ENCODE assay signal across 18 cellular contexts in the genomic region with DNA sequence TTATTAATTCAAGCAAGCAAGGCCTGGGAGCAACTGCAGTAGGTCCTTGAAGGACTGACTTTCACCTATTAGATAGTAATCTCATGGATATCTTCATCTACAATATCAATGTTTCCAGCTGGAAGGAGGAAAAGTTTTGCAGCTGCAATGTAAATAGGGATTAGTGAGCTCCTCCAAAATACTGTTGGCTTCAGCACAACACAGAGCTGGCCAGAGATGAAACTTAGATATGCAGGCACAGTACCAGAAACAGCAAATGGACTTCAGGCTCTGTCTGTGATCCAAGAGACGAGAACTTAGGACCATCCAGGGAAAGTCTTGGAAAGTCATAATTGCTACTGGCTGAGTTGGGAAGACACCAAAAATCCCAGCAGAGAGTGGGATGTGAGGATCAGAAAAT. TPM values are rescaled to one million over a fixed set of nuclear protein-coding genes. Genes with fewer than 3 reads are reported as not detected.
"Had no signal": no experiment of that assay in that cellular context is flagged by ENCODE, and none has a peak within 500 bp of the region (broad histone marks: within the 10 kb centered on the region; RNA-seq: fewer than 3 reads in every experiment).

No MANE protein-coding gene starts in this region.

- H3K9me3 ChIP-seq: MG63, SJSA1 had no signal

- H3K36me3 ChIP-seq: MG63, SJSA1 had no signal

- DNase-seq: KBM-7, MG63, NCI-H1092, NCI-H1105 treated with DMSO at 0.1 percent for 48 hours, NCI-H1417 treated with DMSO at 0.1 percent for 48 hours, NCI-H146, NCI-H1930, NCI-H2081, NCI-H2107, NCI-H2227 treated with DMSO at 0.1 percent for 48 hours, NCI-H510A treated with DMSO at 0.1 percent for 48 hours, NCI-H526, NCI-H82, Right ventricle myocardium superior, RPMI8226, SIG-M5 had no signal

- H3K4me1 ChIP-seq: SJSA1 had no signal

- H3K27ac ChIP-seq: SJSA1, SK-N-MC had no signal

- H3K4me3 ChIP-seq: MG63, SJSA1, SK-N-MC had no signal

- H3K27me3 ChIP-seq: MG63, SJSA1 had no signal

RNA-seq across cellular contexts. Expression of gene PARM1, which starts 57.4 kb away (rescaled TPM):
- total RNA-seq: SJSA1 had no signal
